20 cellular contexts compared by ENCODE assay signal in genomic region chr11:30725645-30726195, GRCh38.
DNase-seq lines count a peak whose midpoint lies in the region; ATAC-seq, FAIRE-seq and TF ChIP-seq lines count a peak whose summit lies in the region.
"Had no signal": no experiment of that assay in that cellular context is flagged by ENCODE, and none has a peak within 500 bp of the region (broad histone marks: within the 10 kb centered on the region; RNA-seq: fewer than 3 reads in every experiment).

No MANE protein-coding gene starts in this region.

- no peak overlapping the region for H4K8ac ChIP-seq in IMR-90 (ENCODE audit: low read depth in 2 of 2, low read length in 2 of 2)
- no peak overlapping the region for H4K8ac ChIP-seq in H1 (ENCODE audit: extremely low read depth, insufficient read depth, low read length)

- no peaks in the 10 kb centered on the region for H3K23me2 ChIP-seq in H1 (ENCODE audit: low read depth, low read length)

- H3K56ac ChIP-seq in IMR-90 (ENCODE audit: extremely low read depth, insufficient read depth, low read length) (no peak overlapping the region), H1 (replicated peaks; ENCODE audit: insufficient read length, low read depth, low read length) (no peak overlapping the region)

- WGBS in A549 (ENCODE audit: missing lambda C conversion rate) = 6% methylated on average over 2 of the region's 2 CpGs
- WGBS in IMR-90 (ENCODE audit: extremely low coverage in 2 of 2, insufficient read length in 1 of 2), 2 experiments = no CpG with 5 or more reads among the region's 2 CpGs
- 79% methylated on average over 2 of the region's 2 CpGs; no CpG with 5 or more reads in 1 of the 2 experiments for WGBS in H1 (ENCODE audit: extremely low coverage in 1 of 2, insufficient coverage in 1 of 2, insufficient read length in 1 of 2, insufficient replicate concordance in 2 of 2, low coverage in 1 of 2, low lambda C conversion rate in 2 of 2, missing lambda C conversion rate in 1 of 2), 2 experiments

- TF ChIP-seq CTCF in A549 (IDR thresholded peaks at IDR 0.05) (no peak), IMR-90 (conservative IDR thresholded peaks at IDR 0.05; ENCODE audit: low read depth, low read length) (no peak), H1 (IDR thresholded peaks at IDR 0.05; ENCODE audit: control extremely low read depth in 1 of 3, insufficient read depth in 1 of 3, low read depth in 1 of 3, low read length in 3 of 3) (no peak)

- H3K14ac ChIP-seq in IMR-90 (replicated peaks; ENCODE audit: low read depth, low read length) (no peak overlapping the region), H1 (ENCODE audit: insufficient read length) (no peak overlapping the region)

- no peak for DNase-seq in A549 (ENCODE audit: low read depth in 1 of 2, low spot score in 1 of 2)
- DNase-seq in IMR-90 = no peak
- no peak for DNase-seq in H1 (ENCODE audit: low read depth in 1 of 2, low spot score in 2 of 2)
- no peak for DNase-seq in hypothalamus (lab: John Stamatoyannopoulos, UW)
- no peak for DNase-seq in Ammon's horn (ENCODE audit: low spot score)
- no peak for DNase-seq in SHP77 treated with DMSO at 0.1 percent for 48 hours (lab: John Stamatoyannopoulos, UW)
- DNase-seq: ACHN; AML-193; C1 segment of cervical spinal cord; Calu3; CD4-positive, alpha-beta memory T cell; COR-L47; DMS53; DMS79 treated with DMSO at 0.1 percent for 48 hours; GF-D8; GOT3; H7; HCEC 1CT had no signal

- H3K9ac ChIP-seq in IMR-90 (ENCODE audit: low read depth, low read length) (no peak overlapping the region), H1 (replicated peaks in 1 of 4; ENCODE audit: extremely low read depth in 1 of 4, low read depth in 3 of 4, low read length in 3 of 4) (no peak overlapping the region)

- TF ChIP-seq EP300 in A549 (IDR thresholded peaks at IDR 0.05) (no peak), H1 (IDR thresholded peaks at IDR 0.05; ENCODE audit: borderline replicate concordance in 1 of 2, low read depth in 2 of 2, low read length in 2 of 2) (no peak)

- H2BK12ac ChIP-seq in H1 (ENCODE audit: low read depth, low read length) = no peak overlapping the region

- H3K18ac ChIP-seq in IMR-90 (ENCODE audit: low read depth, low read length) (no peak overlapping the region), H1 (ENCODE audit: extremely low read depth, low read length) (no peak overlapping the region)

- TF ChIP-seq POLR2A in A549 (IDR thresholded peaks at IDR 0.05; ENCODE audit: low read length) (no peak), IMR-90 (IDR thresholded peaks at IDR 0.05; ENCODE audit: low read depth, low read length) (no peak), H1 (IDR thresholded peaks at IDR 0.05; ENCODE audit: control extremely low read depth in 1 of 2, low read depth in 2 of 2, low read length in 2 of 2) (no peak)

- no peak overlapping the region for H2BK120ac ChIP-seq in IMR-90 (ENCODE audit: low read depth, low read length)
- no peak overlapping the region for H2BK120ac ChIP-seq in H1 (replicated peaks; ENCODE audit: low read depth, low read length)

- H3K27ac ChIP-seq in A549 = no peak overlapping the region
- no peak overlapping the region for H3K27ac ChIP-seq in IMR-90 (ENCODE audit: insufficient read depth, low read length)
- H3K27ac ChIP-seq in H1 (ENCODE audit: low read depth, low read length) = no peak overlapping the region

- no peak overlapping the region for H2AK9ac ChIP-seq in IMR-90 (replicated peaks; ENCODE audit: low read depth, low read length, poor library complexity)

- in situ Hi-C loops in IMR-90 (cut with MboI; ENCODE audit: low sequenced_read_pairs) = no loop called here

- no peak overlapping the region for H4K91ac ChIP-seq in IMR-90 (ENCODE audit: insufficient read depth, low read depth, low read length)
- no peak overlapping the region for H4K91ac ChIP-seq in H1 (replicated peaks; ENCODE audit: insufficient read length, low read length)

- TF ChIP-seq RAD21 in A549 (conservative IDR thresholded peaks at IDR 0.05 in 1 of 2, IDR thresholded peaks at IDR 0.05 in 1 of 2) (no peak), IMR-90 (IDR thresholded peaks at IDR 0.05; ENCODE audit: low read length) (no peak), H1 (IDR thresholded peaks at IDR 0.05 in 1 of 2, conservative IDR thresholded peaks at IDR 0.05 in 1 of 2; ENCODE audit: low read depth in 2 of 2, low read length in 2 of 2) (no peak)

- H4K20me1 ChIP-seq in IMR-90 (ENCODE audit: insufficient read depth, low read length) = no peaks in the 10 kb centered on the region
- no peaks in the 10 kb centered on the region for H4K20me1 ChIP-seq in H1 (replicated peaks in 1 of 2; ENCODE audit: control insufficient read depth in 1 of 2, insufficient read depth in 2 of 2, low read length in 2 of 2)

- intact Hi-C loops in IMR-90 (cut with micrococcal nuclease) = no loop called here

- H3K4ac ChIP-seq in IMR-90 (ENCODE audit: low read depth, low read length) (no peak overlapping the region), H1 (replicated peaks; ENCODE audit: insufficient read length, low read depth, low read length) (no peak overlapping the region)

- H2AFZ ChIP-seq in IMR-90 (replicated peaks; ENCODE audit: low read length, poor library complexity) = no peak overlapping the region
- no peak overlapping the region for H2AFZ ChIP-seq in H1 (ENCODE audit: low read length)

- H3K79me1 ChIP-seq in IMR-90 (ENCODE audit: low read depth in 1 of 2, low read length in 2 of 2) (no peaks in the 10 kb centered on the region), H1 (ENCODE audit: low read depth, low read length) (no peaks in the 10 kb centered on the region)

- H3K9me3 ChIP-seq in A549 = no peaks in the 10 kb centered on the region
- H3K9me3 ChIP-seq in IMR-90 (ENCODE audit: control insufficient read depth, insufficient read depth, low read length) = no peaks in the 10 kb centered on the region
- H3K9me3 ChIP-seq in H1 (ENCODE audit: insufficient read depth in 2 of 2, low read depth in 1 of 2, low read length in 1 of 2) = no peaks in the 10 kb centered on the region

- H2AK5ac ChIP-seq in IMR-90 (ENCODE audit: low read depth, low read length) (no peak overlapping the region), H1 (ENCODE audit: low read depth, low read length) (no peak overlapping the region)

- H3K4me3 ChIP-seq in A549 = no peak overlapping the region
- H3K4me3 ChIP-seq in IMR-90 (ENCODE audit: insufficient read depth, low read depth, low read length) = no peak overlapping the region
- no peak overlapping the region for H3K4me3 ChIP-seq in H1 (ENCODE audit: extremely low read depth in 1 of 4, insufficient read depth in 2 of 4, low read depth in 3 of 4, low read length in 4 of 4)

- H3K23ac ChIP-seq in IMR-90 (ENCODE audit: low read depth, low read length) (no peak overlapping the region), H1 (ENCODE audit: insufficient read length) (no peak overlapping the region)

- FAIRE-seq in A549 (lab: Jason Lieb, UNC) = no peak
- no peak for FAIRE-seq in H1 (lab: Jason Lieb, UNC)
- FAIRE-seq: GM12891, GM18507 had no signal

- no peaks in the 10 kb centered on the region for H3K79me2 ChIP-seq in H1 (ENCODE audit: control insufficient read depth in 1 of 2, insufficient read depth in 2 of 2, low read length in 2 of 2)

- dilution Hi-C loops in IMR-90 (cut with HindIII; ENCODE audit: low sequenced_read_pairs, unreplicated experiment) = no loop called here

- ATAC-seq in A549 (no peak), IMR-90 (ENCODE audit: low read depth) (no peak)

- H3K9me1 ChIP-seq in IMR-90 (ENCODE audit: insufficient read depth, low read length) = no peaks in the 10 kb centered on the region

- H3K27me3 ChIP-seq in IMR-90 (ENCODE audit: control insufficient read depth, insufficient read depth, low read length) (no peaks in the 10 kb centered on the region), H1 (replicated peaks in 1 of 4; ENCODE audit: control insufficient read depth in 3 of 4, extremely low read depth in 1 of 4, insufficient read depth in 3 of 4, low read length in 3 of 4) (no peaks in the 10 kb centered on the region)

- H3K36me3 ChIP-seq in IMR-90 (ENCODE audit: control insufficient read depth, insufficient read depth, low read length) (no peaks in the 10 kb centered on the region), H1 (ENCODE audit: control insufficient read depth in 2 of 4, insufficient read depth in 4 of 4, low read length in 3 of 4) (no peaks in the 10 kb centered on the region)

- H2BK15ac ChIP-seq in IMR-90 (ENCODE audit: low read depth, low read length) = no peak overlapping the region
- no peak overlapping the region for H2BK15ac ChIP-seq in H1 (ENCODE audit: low read length)

- BruUV-seq in IMR-90 (replicated peaks; lab: Mats Ljungman, UMichigan) = no TSS peak

- H3K4me1 ChIP-seq in A549 = no peaks in the 10 kb centered on the region
- no peaks in the 10 kb centered on the region for H3K4me1 ChIP-seq in IMR-90 (ENCODE audit: control insufficient read depth, insufficient read depth, low read length)
- H3K4me1 ChIP-seq in H1 (replicated peaks in 1 of 4; ENCODE audit: control insufficient read depth in 3 of 4, insufficient read depth in 4 of 4, low read length in 3 of 4) = 0 out of 7 replicates have a peak, but pooled peaks cover 0 to 2% (median 0%) of the 10 kb centered on the region in 4 experiments

- CTCF ChIA-PET in A549 (lab: Yijun Ruan, JAX) = no interaction called here
- CTCF ChIA-PET in IMR-90 (lab: Yijun Ruan, JAX) = no interaction called here
- CTCF ChIA-PET in H1 (lab: Charles Lee; ENCODE audit: partially characterized antibody) = no interaction called here

- H2BK5ac ChIP-seq in IMR-90 (ENCODE audit: low read depth, low read length, poor library complexity, severe bottlenecking) (no peak overlapping the region), H1 (ENCODE audit: low read depth, low read length) (no peak overlapping the region)

- no peak overlapping the region for H4K5ac ChIP-seq in IMR-90 (ENCODE audit: low read depth, low read length)
- no peak overlapping the region for H4K5ac ChIP-seq in H1 (ENCODE audit: insufficient read length, low read depth, low read length)

- H2BK20ac ChIP-seq in IMR-90 (ENCODE audit: low read depth, low read length) = no peak overlapping the region
- H2BK20ac ChIP-seq in H1 (ENCODE audit: low read length) = no peak overlapping the region

- H3K4me2 ChIP-seq in A549 (no peak overlapping the region), IMR-90 (ENCODE audit: low read depth, low read length) (no peak overlapping the region), H1 (ENCODE audit: insufficient read depth in 1 of 2, low read depth in 2 of 2, low read length in 2 of 2) (no peak overlapping the region)

- POLR2A ChIA-PET in A549 (lab: Yijun Ruan, JAX) (no interaction called here), IMR-90 (lab: Charles Lee; ENCODE audit: unreplicated experiment) (no interaction called here), H1 (lab: Charles Lee; ENCODE audit: partially characterized antibody) (no interaction called here)

TF ChIP-seq in A549, 52 proteins besides CTCF, POLR2A, EP300 and RAD21:
- TF ChIP-seq NFE2L2 (conservative IDR thresholded peaks at IDR 0.05; ENCODE audit: low read length) (no peak), MAFK (IDR thresholded peaks at IDR 0.05; ENCODE audit: partially characterized antibody) (peak; percentile 84)

TF ChIP-seq in IMR-90, 13 proteins besides CTCF, POLR2A, EP300 and RAD21:
- TF ChIP-seq MAFK (IDR thresholded peaks at IDR 0.05; ENCODE audit: low read depth, low read length) (peak; percentile 87), CHD1 (IDR thresholded peaks at IDR 0.05; ENCODE audit: low read depth, low read length) (no peak)

TF ChIP-seq in H1, 55 proteins besides CTCF, POLR2A, EP300 and RAD21:
- no peak for TF ChIP-seq EGR1 (IDR thresholded peaks at IDR 0.05; ENCODE audit: borderline replicate concordance, low read depth, low read length)
- TF ChIP-seq MAFK (IDR thresholded peaks at IDR 0.05; ENCODE audit: low read depth, low read length) = peak; percentile 42; the same call in 1 of the 2 replicates
TF ChIP-seq in H1: peak in this region for 1.

Comparison
In these comparisons a context has a peak if more than half of its experiments do, and no peak if none do; other contexts are left out.
1. Of the 18 proteins assayed by ChIP-seq in both H1 and A549: peak only in H1: none; only in A549: none; in both: MAFK; in neither: 17.